13 cellular contexts compared by ENCODE assay signal in the genomic region with DNA sequence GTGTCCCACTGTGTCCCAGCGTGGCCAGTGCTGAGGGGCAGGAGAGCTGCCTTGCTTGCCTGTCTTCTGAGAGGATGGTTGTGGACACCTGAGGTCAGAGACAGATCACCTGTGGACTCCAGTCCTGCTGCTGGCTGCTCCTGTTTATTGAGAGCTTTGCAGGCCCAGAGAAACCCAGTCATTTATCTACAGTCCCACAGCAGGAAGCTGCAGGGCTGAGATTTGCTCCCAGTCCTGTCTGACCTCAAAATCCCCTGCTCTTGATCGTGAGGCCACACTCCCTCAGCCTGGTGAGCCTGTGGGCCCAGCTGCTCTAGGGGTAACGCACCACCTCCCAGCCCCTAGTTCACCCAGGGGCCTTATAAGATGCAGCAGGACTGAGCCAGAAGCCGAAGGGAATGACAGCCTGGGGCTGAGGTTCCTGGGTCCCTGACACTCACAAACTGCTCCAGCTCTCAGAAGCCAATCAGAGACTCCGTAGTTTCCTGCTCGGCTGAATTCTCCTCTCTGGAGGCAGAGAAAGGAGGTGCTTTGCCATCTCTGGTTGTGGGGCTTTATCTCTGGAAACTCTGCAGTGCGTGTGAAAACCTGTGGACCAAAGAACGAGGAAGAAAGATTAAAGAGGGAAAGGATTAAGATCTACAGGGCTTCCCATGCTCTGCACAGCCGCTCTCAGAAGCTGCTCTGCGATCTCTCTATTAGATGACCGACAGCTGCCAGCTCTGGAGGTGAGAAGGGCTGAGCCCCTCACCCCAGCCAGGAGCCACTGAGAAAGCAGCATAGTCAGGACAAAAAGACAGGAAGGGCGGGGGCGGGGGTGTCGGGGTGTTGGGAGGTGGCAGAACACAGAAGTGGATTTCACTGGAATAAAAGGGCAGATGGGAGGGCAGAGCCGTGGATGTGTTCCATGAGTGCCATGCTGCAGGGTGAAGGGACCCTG.
"Had no signal": no experiment of that assay in that cellular context is flagged by ENCODE, and none has a peak within 500 bp of the region (broad histone marks: within the 10 kb centered on the region; RNA-seq: fewer than 3 reads in every experiment).

No MANE protein-coding gene starts in this region.

- H3K27me3 ChIP-seq: heart right ventricle, thyroid gland had no signal

- H3K9me3 Mint-ChIP-seq: activated T-cell treated with anti-CD3 and anti-CD28 coated beads, Interleukin-2, amount 50 U/mL, for 24 hours; naive thymus-derived CD4-positive, alpha-beta T cell; stimulated activated effector memory CD8-positive, alpha-beta T cell treated with anti-CD3 and anti-CD28 coated beads, Interleukin-12 subunit alpha, Interleukin-12 subunit beta, amount 100 ng/mL, for 72 hours had no signal

- ATAC-seq: activated CD8-positive, alpha-beta memory T cell treated with anti-CD3 and anti-CD28 coated beads, Interleukin-2, amount 10 ng/mL, durations not matched to agents 7 days and 5 days; gastroesophageal sphincter; heart right ventricle; mucosa of descending colon; naive thymus-derived CD4-positive, alpha-beta T cell; stimulated activated effector memory CD8-positive, alpha-beta T cell treated with anti-CD3 and anti-CD28 coated beads, Interleukin-12 subunit alpha, Interleukin-12 subunit beta, amount 100 ng/mL, for 72 hours had no signal

- DNase-seq: activated CD4-positive, alpha-beta T cell treated with anti-CD3 and anti-CD28 coated beads, Interleukin-2, amount 50 U/mL, for 4 hours; activated CD8-positive, alpha-beta memory T cell treated with anti-CD3 and anti-CD28 coated beads, Interleukin-2, amount 10 ng/mL, durations not matched to agents 7 days and 5 days; activated effector memory CD4-positive, alpha-beta T cell treated with Interleukin-2 at 50 U/mL for 16 hours; activated naive CD4-positive, alpha-beta T cell treated with anti-CD3 and anti-CD28 coated beads, Interleukin-2, amount 50 U/mL, for 16 hours; activated T-cell treated with anti-CD3 and anti-CD28 coated beads, Interleukin-2, amount 50 U/mL, for 24 hours; heart right ventricle; islet precursor cell; left ventricle myocardium inferior; mucosa of descending colon; naive thymus-derived CD4-positive, alpha-beta T cell; thyroid gland had no signal

- H3K27ac Mint-ChIP-seq: activated CD8-positive, alpha-beta memory T cell treated with anti-CD3 and anti-CD28 coated beads, Interleukin-2, amount 10 ng/mL, durations not matched to agents 7 days and 5 days; activated T-cell treated with anti-CD3 and anti-CD28 coated beads, Interleukin-2, amount 50 U/mL, for 24 hours; stimulated activated effector memory CD8-positive, alpha-beta T cell treated with anti-CD3 and anti-CD28 coated beads, Interleukin-12 subunit alpha, Interleukin-12 subunit beta, amount 100 ng/mL, for 72 hours had no signal

- H3K27me3 Mint-ChIP-seq: activated T-cell treated with anti-CD3 and anti-CD28 coated beads, Interleukin-2, amount 50 U/mL, for 24 hours had no signal

- H3K9me3 ChIP-seq: gastroesophageal sphincter, heart right ventricle, left ventricle myocardium inferior, mucosa of descending colon, thyroid gland had no signal

- H3K36me3 ChIP-seq: gastroesophageal sphincter, heart right ventricle, left ventricle myocardium inferior, thyroid gland had no signal

- H3K4me3 Mint-ChIP-seq: activated CD8-positive, alpha-beta memory T cell treated with anti-CD3 and anti-CD28 coated beads, Interleukin-2, amount 10 ng/mL, durations not matched to agents 7 days and 5 days; activated T-cell treated with anti-CD3 and anti-CD28 coated beads, Interleukin-2, amount 50 U/mL, for 24 hours; stimulated activated effector memory CD8-positive, alpha-beta T cell treated with anti-CD3 and anti-CD28 coated beads, Interleukin-12 subunit alpha, Interleukin-12 subunit beta, amount 100 ng/mL, for 72 hours had no signal

- H3K4me1 Mint-ChIP-seq: activated CD8-positive, alpha-beta memory T cell treated with anti-CD3 and anti-CD28 coated beads, Interleukin-2, amount 10 ng/mL, durations not matched to agents 7 days and 5 days; stimulated activated effector memory CD8-positive, alpha-beta T cell treated with anti-CD3 and anti-CD28 coated beads, Interleukin-12 subunit alpha, Interleukin-12 subunit beta, amount 100 ng/mL, for 72 hours had no signal

- H3K4me1 ChIP-seq: heart right ventricle, left ventricle myocardium inferior, thyroid gland had no signal

- H3K36me3 Mint-ChIP-seq: activated CD8-positive, alpha-beta memory T cell treated with anti-CD3 and anti-CD28 coated beads, Interleukin-2, amount 10 ng/mL, durations not matched to agents 7 days and 5 days; naive thymus-derived CD4-positive, alpha-beta T cell; stimulated activated effector memory CD8-positive, alpha-beta T cell treated with anti-CD3 and anti-CD28 coated beads, Interleukin-12 subunit alpha, Interleukin-12 subunit beta, amount 100 ng/mL, for 72 hours had no signal

- H3K27ac ChIP-seq: gastroesophageal sphincter, heart right ventricle, left ventricle myocardium inferior, thyroid gland had no signal

- H3K4me3 ChIP-seq: gastroesophageal sphincter, heart right ventricle, left ventricle myocardium inferior, mucosa of descending colon, thyroid gland had no signal
